In the genomic region with DNA sequence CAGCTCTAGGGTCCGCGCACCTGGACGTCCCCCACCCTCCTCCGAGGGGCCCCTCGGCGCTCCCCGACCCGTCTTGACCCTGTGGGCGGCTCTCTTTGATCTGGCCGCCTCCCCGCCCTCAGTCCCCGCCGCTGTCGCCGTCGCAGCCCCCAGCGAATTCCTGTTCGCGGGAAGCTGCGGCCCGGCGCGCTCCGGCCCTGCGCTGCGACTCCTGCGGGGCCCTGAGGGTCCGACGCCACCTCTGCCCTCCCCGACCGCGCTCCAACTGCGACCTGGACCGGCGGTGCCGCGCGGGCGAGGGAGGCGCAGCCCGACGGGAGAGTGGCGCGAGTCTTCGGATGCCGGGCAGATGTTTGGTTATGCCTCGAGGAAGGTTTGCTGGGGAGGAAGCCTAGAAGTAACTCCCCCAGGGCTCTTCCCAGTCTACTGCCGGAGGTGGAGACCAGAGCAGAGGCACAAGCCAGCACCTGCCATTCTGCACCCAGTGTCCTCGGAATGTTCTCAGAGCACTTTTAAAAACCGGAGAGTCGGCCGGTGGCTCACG, we compare ENCODE assay signal across 8 cellular contexts. TPM values are rescaled to one million over a fixed set of nuclear protein-coding genes. Genes with fewer than 3 reads are reported as not detected.
DNase-seq lines count a peak whose midpoint lies in the region; ATAC-seq and TF ChIP-seq lines count a peak whose summit lies in the region.

No MANE protein-coding gene starts in this region.

- no peak overlapping the region for H2BK12ac ChIP-seq in mesenchymal stem cell (ENCODE audit: low read length in 2 of 2)

- H3K27ac ChIP-seq in body of pancreas (no peak overlapping the region), mesenchymal stem cell (ENCODE audit: low read length, poor library complexity, severe bottlenecking) (no peak overlapping the region)

- H3K4me1 ChIP-seq in body of pancreas (peaks cover 18% of the 10 kb centered on the region), mesenchymal stem cell (ENCODE audit: control insufficient read depth, insufficient read depth, low read depth, low read length) (peaks cover 15% of the 10 kb centered on the region)

- no peak for TF ChIP-seq POLR2A in body of pancreas (IDR thresholded peaks at IDR 0.05)

- intact Hi-C loops in body of pancreas (cut with DNase I) = no loop called here

- no peak for TF ChIP-seq CTCF in body of pancreas (IDR thresholded peaks at IDR 0.05)

- no peak overlapping the region for H3K14ac ChIP-seq in mesenchymal stem cell (ENCODE audit: low read length in 2 of 2)

- H2BK120ac ChIP-seq in mesenchymal stem cell (ENCODE audit: low read depth, low read length) = no peak overlapping the region

- H3K9me3 ChIP-seq in body of pancreas (no peaks in the 10 kb centered on the region), mesenchymal stem cell (ENCODE audit: control insufficient read depth, low read length) (no peaks in the 10 kb centered on the region)

- H4K8ac ChIP-seq in mesenchymal stem cell (ENCODE audit: low read length) = no peak overlapping the region

- peak overlapping the region in 1 of 2 experiments; percentile 90 for H3K23ac ChIP-seq in mesenchymal stem cell (ENCODE audit: low read length in 2 of 2)

- no peak overlapping the region for H3K18ac ChIP-seq in mesenchymal stem cell (ENCODE audit: low read depth in 1 of 2, low read length in 2 of 2)

- no peak for TF ChIP-seq EP300 in Ishikawa (IDR thresholded peaks at IDR 0.05; ENCODE audit: borderline replicate concordance)

- peak; percentile 33 for ATAC-seq in GM19372 (IDR thresholded peaks at IDR 0.05; ENCODE audit: low read depth, unreplicated experiment)
- no peak for ATAC-seq in body of pancreas

- peak; percentile 58 for DNase-seq in COLO668 (lab: John Stamatoyannopoulos, UW; ENCODE audit: unreplicated experiment)
- no peak for DNase-seq in body of pancreas
- DNase-seq in mesenchymal stem cell = no peak
- DNase-seq in stimulated activated CD8-positive, alpha-beta memory T cell treated with anti-CD3 and anti-CD28 coated beads, Interleukin-4, amount 100 ng/mL, for 48 hours = no peak
- no peak for DNase-seq in amygdala (lab: John Stamatoyannopoulos, UW)
- DNase-seq in hippocampal formation (lab: John Stamatoyannopoulos, UW) = no peak

- WGBS in body of pancreas, 2 donors = 4% methylated on average over 47 of the region's 53 CpGs; no CpG with 5 or more reads in 1 of the 2 donors
- whole genome bisulfite sequencing in mesenchymal stem cell = 8% methylated on average over 53 of the region's 53 CpGs

- H4K91ac ChIP-seq in mesenchymal stem cell (ENCODE audit: low read length) = no peak overlapping the region

- no peak overlapping the region for H2BK15ac ChIP-seq in mesenchymal stem cell (ENCODE audit: low read depth, poor library complexity, severe bottlenecking)

- no peak overlapping the region for H3K9ac ChIP-seq in mesenchymal stem cell (ENCODE audit: low read length)

- peaks cover 0 to 9% of the 10 kb centered on the region in 2 donors for H3K27me3 ChIP-seq in body of pancreas
- H3K27me3 ChIP-seq in mesenchymal stem cell (ENCODE audit: control insufficient read depth in 1 of 2, insufficient read depth in 1 of 2, low read length in 2 of 2) = peaks cover 21 to 25% of the 10 kb centered on the region in 2 experiments

- no peak for TF ChIP-seq RAD21 in Ishikawa (IDR thresholded peaks at IDR 0.05; ENCODE audit: low read depth)

- H3K4me3 ChIP-seq in body of pancreas (peak overlapping the region; percentile 16 to 20), mesenchymal stem cell (ENCODE audit: insufficient read depth in 1 of 2, low read depth in 1 of 2, low read length in 2 of 2) (peak overlapping the region; percentile 63 to 71)

- no peak overlapping the region for H3K4ac ChIP-seq in mesenchymal stem cell (ENCODE audit: low read depth in 1 of 2, low read length in 2 of 2)

- H3K36me3 ChIP-seq in body of pancreas (replicated peaks in 1 of 2; ENCODE audit: insufficient read depth in 1 of 2, low read depth in 2 of 2) = no peaks in the 10 kb centered on the region
- no peaks in the 10 kb centered on the region for H3K36me3 ChIP-seq in mesenchymal stem cell (ENCODE audit: control insufficient read depth in 1 of 2, insufficient read depth in 2 of 2, low read depth in 1 of 2, low read length in 2 of 2)

- H2AFZ ChIP-seq in mesenchymal stem cell (ENCODE audit: low read depth, low read length) = no peak overlapping the region

- H3K4me2 ChIP-seq in mesenchymal stem cell (ENCODE audit: low read length, poor library complexity, severe bottlenecking) = peak overlapping the region; percentile 97

- no peaks in the 10 kb centered on the region for H3K79me1 ChIP-seq in mesenchymal stem cell (replicated peaks; ENCODE audit: low read length, poor library complexity, severe bottlenecking)

- H2BK5ac ChIP-seq in mesenchymal stem cell (ENCODE audit: low read depth, low read length, poor library complexity, severe bottlenecking) = no peak overlapping the region

- no peak overlapping the region for H2AK5ac ChIP-seq in mesenchymal stem cell (ENCODE audit: low read length, severe bottlenecking)

TF ChIP-seq in Ishikawa, 13 proteins besides CTCF, POLR2A, EP300 and RAD21:
- TF ChIP-seq YY1 (IDR thresholded peaks at IDR 0.05; ENCODE audit: low read depth) (no peak), TAF1 (IDR thresholded peaks at IDR 0.05; ENCODE audit: low read depth) (0 out of 2 replicates have a peak, but pooled peaks have one; percentile 8), MAX (IDR thresholded peaks at IDR 0.05) (peak; percentile 21), EGR1 (IDR thresholded peaks at IDR 0.05) (peak; percentile 22; the same call in 1 of the 2 replicates)
TF ChIP-seq in Ishikawa: peak in this region for 3.

RNA-seq across cellular contexts. Expression of gene ISM2, which starts 0.4 kb away (rescaled TPM):
- total RNA-seq in body of pancreas = not detected
- polyA plus RNA-seq in mesenchymal stem cell (2013, experiment 1 of 2) = not detected
- polyA plus RNA-seq in mesenchymal stem cell (2013, experiment 2 of 2) = 0.03 TPM

RNA-seq across cellular contexts. Expression of gene AHSA1, which starts 41.2 kb away (rescaled TPM):
- 10 to 100 TPM; 25.1 to 35.3 TPM for total RNA-seq in body of pancreas
- polyA plus RNA-seq in mesenchymal stem cell (2013, experiment 1 of 2) = 73.7 TPM
- polyA plus RNA-seq in mesenchymal stem cell (2013, experiment 2 of 2) = 71.2 TPM

RNA-seq across cellular contexts. Expression of gene VIPAS39, which starts 41.7 kb away (rescaled TPM):
- total RNA-seq in body of pancreas = 10 to 100 TPM in 1 of 2 donors, 1 to 10 TPM in 1; 6.3 to 17.1 TPM
- 20.5 TPM for polyA plus RNA-seq in mesenchymal stem cell (2013, experiment 1 of 2)
- 19.9 TPM for polyA plus RNA-seq in mesenchymal stem cell (2013, experiment 2 of 2)
